Comparison of ENCODE assay signal across 23 cellular contexts in the genomic region with DNA sequence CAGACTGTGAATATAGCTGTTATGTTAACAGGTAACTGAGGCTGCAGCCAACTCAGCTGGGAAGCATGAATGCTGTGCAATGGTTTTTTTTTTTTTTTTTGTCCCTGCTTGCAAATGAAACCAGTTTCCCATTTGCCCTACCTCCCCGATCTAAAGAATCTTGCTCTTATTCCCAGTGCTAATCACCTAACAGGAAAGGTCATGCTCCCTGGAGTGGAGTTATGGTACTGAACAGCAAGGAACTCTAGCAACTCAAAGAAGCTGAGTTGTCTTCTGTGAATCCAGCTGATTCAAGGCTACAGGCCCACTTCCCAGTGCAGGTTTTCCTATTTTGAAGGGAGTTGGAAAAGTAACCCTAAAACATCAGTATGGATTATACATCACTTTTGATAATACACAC. TPM values are rescaled to one million over a fixed set of nuclear protein-coding genes. Genes with fewer than 3 reads are reported as not detected.
DNase-seq lines count a peak whose midpoint lies in the region; ATAC-seq and TF ChIP-seq lines count a peak whose summit lies in the region.
"Had no signal": no experiment of that assay in that cellular context is flagged by ENCODE, and none has a peak within 500 bp of the region (broad histone marks: within the 10 kb centered on the region; RNA-seq: fewer than 3 reads in every experiment).

No MANE protein-coding gene starts in this region.

- H3K36me3 ChIP-seq in HUES48 (ENCODE audit: control insufficient read depth, insufficient read depth, low read length), result no peaks in the 10 kb centered on the region
- H3K36me3 ChIP-seq in endodermal cell (ENCODE audit: control insufficient read depth, insufficient read depth, low read length), result no peaks in the 10 kb centered on the region
- no peaks in the 10 kb centered on the region for H3K36me3 ChIP-seq in mesendoderm (ENCODE audit: control insufficient read depth, insufficient read depth, low read length)
- H3K36me3 ChIP-seq: BE2C, HAP-1 had no signal

- H3K56ac ChIP-seq in mesendoderm (ENCODE audit: low read length), result no peak overlapping the region

- peaks cover 23% of the 10 kb centered on the region for H3K4me1 ChIP-seq in HUES48 (ENCODE audit: control insufficient read depth, insufficient read depth, low read length)
- H3K4me1 ChIP-seq in endodermal cell (ENCODE audit: control insufficient read depth, insufficient read depth, low read length), result no peaks in the 10 kb centered on the region
- no peaks in the 10 kb centered on the region for H3K4me1 ChIP-seq in mesendoderm (ENCODE audit: control insufficient read depth, low read depth, low read length)
- H3K4me1 ChIP-seq: BE2C had no signal

- no peak overlapping the region for H3K9ac ChIP-seq in HUES48 (ENCODE audit: low read depth, low read length)
- H3K9ac ChIP-seq in endodermal cell (ENCODE audit: extremely low read depth, low read length, poor library complexity, severe bottlenecking), result no peak overlapping the region
- H3K9ac ChIP-seq in mesendoderm (ENCODE audit: low read length), result no peak overlapping the region

- peak overlapping the region; percentile 1 for H3K27ac ChIP-seq in HUES48 (ENCODE audit: low read depth, low read length)
- no peak overlapping the region for H3K27ac ChIP-seq in endodermal cell (ENCODE audit: low read depth, low read length)
- no peak overlapping the region for H3K27ac ChIP-seq in mesendoderm (ENCODE audit: low read depth, low read length)
- H3K27ac ChIP-seq: HL-60 had no signal

- H3K4me2 ChIP-seq in mesendoderm (ENCODE audit: low read length), result no peak overlapping the region

- no peaks in the 10 kb centered on the region for H3K9me3 ChIP-seq in HUES48 (ENCODE audit: control insufficient read depth, insufficient read depth, low read length)
- no peaks in the 10 kb centered on the region for H3K9me3 ChIP-seq in endodermal cell (ENCODE audit: control insufficient read depth, low read length)
- H3K9me3 ChIP-seq: BE2C, HAP-1 had no signal

- no peak overlapping the region for H3K23ac ChIP-seq in mesendoderm (ENCODE audit: low read length)

- no peaks in the 10 kb centered on the region for H3K79me2 ChIP-seq in mesendoderm (ENCODE audit: control insufficient read depth, insufficient read depth, low read length)

- no peak overlapping the region for H4K5ac ChIP-seq in mesendoderm (ENCODE audit: low read length)

- DNase-seq in endodermal cell (peak; percentile 62), mesendoderm (peak; percentile 14)
- no peak for DNase-seq in activated T-cell treated with anti-CD3 and anti-CD28 coated beads, Interleukin-2, amount 50 U/mL, for 48 hours
- no peak for DNase-seq in activated CD4-positive, alpha-beta T cell treated with anti-CD3 and anti-CD28 coated beads, Interleukin-2, amount 50 U/mL, for 1 hour
- DNase-seq: ACHN; BE2C; C1 segment of cervical spinal cord; CD4-positive, CD25-positive, alpha-beta regulatory T cell; CD8-positive, alpha-beta memory T cell; COR-L47; DMS 273 treated with DMSO at 0.1 percent for 48 hours; DMS53; DND-41; EL; GOT3; IMR-90 had no signal

- 27% methylated on average over 1 of the region's 1 CpG; no CpG with 5 or more reads in 1 of the 2 experiments for WGBS in endodermal cell (ENCODE audit: insufficient coverage in 1 of 2, insufficient read length in 1 of 2), 2 experiments
- WGBS in mesendoderm (ENCODE audit: extremely low coverage, insufficient coverage, low lambda C conversion rate), result no CpG with 5 or more reads among the region's 1 CpG

- no peak for TF ChIP-seq CTCF in endodermal cell (conservative IDR thresholded peaks at IDR 0.05)

- H3K18ac ChIP-seq in mesendoderm (ENCODE audit: low read length), result no peak overlapping the region

- no peak overlapping the region for H2BK15ac ChIP-seq in mesendoderm (replicated peaks; ENCODE audit: low read depth)

- no peaks in the 10 kb centered on the region for H3K36me3 Mint-ChIP-seq in endodermal cell (ENCODE audit: low read depth)
- H3K36me3 Mint-ChIP-seq: CD4-positive, CD25-positive, alpha-beta regulatory T cell; CD8-positive, alpha-beta memory T cell had no signal

- H3K27me3 ChIP-seq in HUES48 (ENCODE audit: control insufficient read depth, insufficient read depth, low read length), result peaks cover 20% of the 10 kb centered on the region; the same call in 1 of the 2 replicates
- no peaks in the 10 kb centered on the region for H3K27me3 ChIP-seq in endodermal cell (ENCODE audit: control insufficient read depth, insufficient read depth, low read length, poor library complexity, severe bottlenecking)
- H3K27me3 ChIP-seq in mesendoderm (ENCODE audit: insufficient read depth, low read length, poor library complexity), result no peaks in the 10 kb centered on the region
- H3K27me3 ChIP-seq: BE2C had no signal

- ATAC-seq in HG03457 (IDR thresholded peaks at IDR 0.05; ENCODE audit: unreplicated experiment) (no peak), HG03565 (IDR thresholded peaks at IDR 0.05; ENCODE audit: unreplicated experiment) (no peak)
- ATAC-seq: K562 had no signal

- H3K4ac ChIP-seq in mesendoderm (ENCODE audit: low read depth, low read length), result no peak overlapping the region

- no peak overlapping the region for H3K27ac Mint-ChIP-seq in endodermal cell
- H3K27ac Mint-ChIP-seq: CD4-positive, CD25-positive, alpha-beta regulatory T cell; CD8-positive, alpha-beta memory T cell had no signal

- H2AK5ac ChIP-seq in mesendoderm (ENCODE audit: low read length), result no peak overlapping the region

- no peak overlapping the region for H2BK120ac ChIP-seq in mesendoderm (ENCODE audit: low read depth, low read length)

- no peaks in the 10 kb centered on the region for H3K9me3 Mint-ChIP-seq in endodermal cell

- no peaks in the 10 kb centered on the region for H3K79me1 ChIP-seq in mesendoderm (ENCODE audit: low read length)

- H4K8ac ChIP-seq in mesendoderm (ENCODE audit: low read depth, low read length), result no peak overlapping the region

- no peaks in the 10 kb centered on the region for H3K27me3 Mint-ChIP-seq in endodermal cell (ENCODE audit: insufficient read depth)
- H3K27me3 Mint-ChIP-seq: CD4-positive, CD25-positive, alpha-beta regulatory T cell had no signal

- H3K4me3 Mint-ChIP-seq in endodermal cell, result no peak overlapping the region
- H3K4me3 Mint-ChIP-seq: CD4-positive, CD25-positive, alpha-beta regulatory T cell; CD8-positive, alpha-beta memory T cell had no signal

- H2BK5ac ChIP-seq in mesendoderm (ENCODE audit: low read length), result no peak overlapping the region

- peaks cover 27% of the 10 kb centered on the region for H3K4me1 Mint-ChIP-seq in endodermal cell
- H3K4me1 Mint-ChIP-seq: CD4-positive, CD25-positive, alpha-beta regulatory T cell; CD8-positive, alpha-beta memory T cell had no signal

- H3K4me3 ChIP-seq in HUES48 (ENCODE audit: low read depth, low read length), result no peak overlapping the region
- H3K4me3 ChIP-seq in endodermal cell (ENCODE audit: low read length), result no peak overlapping the region
- no peak overlapping the region for H3K4me3 ChIP-seq in mesendoderm (ENCODE audit: low read length)
- H3K4me3 ChIP-seq: HAP-1, K562 had no signal

RNA-seq across cellular contexts. Expression of gene HTR2C, which starts 52.1 kb away (rescaled TPM):
- under 1 TPM in 1 of 2 donors, not detected in 1; 0.90 TPM for total RNA-seq in endodermal cell
- polyA plus RNA-seq in endodermal cell (2013, experiment 1 of 2), result 0.07 TPM
- not detected for polyA plus RNA-seq in endodermal cell (2013, experiment 2 of 2)
- polyA plus RNA-seq in mesendoderm (2013, experiment 1 of 2), result 0.29 TPM
- 0.34 TPM for polyA plus RNA-seq in mesendoderm (2013, experiment 2 of 2)
- total RNA-seq: CD4-positive, CD25-positive, alpha-beta regulatory T cell; CD8-positive, alpha-beta memory T cell; HT1080; IMR-90 had no signal
- polyA plus RNA-seq: CD4-positive, CD25-positive, alpha-beta regulatory T cell; CD8-positive, alpha-beta memory T cell; IMR-90 had no signal

Comparison
In these comparisons a context has a peak if more than half of its experiments do, and no peak if none do; other contexts are left out.
1. DNase-seq: peak in endodermal cell (single experiment) and mesendoderm (single experiment); none in activated T-cell treated with anti-CD3 and anti-CD28 coated beads, Interleukin-2, amount 50 U/mL, for 48 hours (0 of 2) and activated CD4-positive, alpha-beta T cell treated with anti-CD3 and anti-CD28 coated beads, Interleukin-2, amount 50 U/mL, for 1 hour (single experiment).